ENCODE assay signal across 8 cellular contexts in genomic region chr3:99817047-99817436, GRCh38. TPM values are rescaled to one million over a fixed set of nuclear protein-coding genes. Genes with fewer than 3 reads are reported as not detected.
DNase-seq lines count a peak whose midpoint lies in the region; ATAC-seq lines count a peak whose summit lies in the region.

No MANE protein-coding gene starts in this region.

- H3K36me3 Mint-ChIP-seq in immature natural killer cell, result peaks cover 0 to 4% (median 0%) of the 10 kb centered on the region in 3 donors

- no peak for ATAC-seq in HG03521 (IDR thresholded peaks at IDR 0.05; ENCODE audit: unreplicated experiment)
- ATAC-seq in HG02610 (IDR thresholded peaks at IDR 0.05; ENCODE audit: unreplicated experiment), result no peak

- peak overlapping the region; percentile 73 to 92 for H3K9ac ChIP-seq in stomach smooth muscle (ENCODE audit: low read length in 2 of 2)

- no peaks in the 10 kb centered on the region for H3K36me3 ChIP-seq in stomach smooth muscle (ENCODE audit: control insufficient read depth in 2 of 2, insufficient read depth in 2 of 2, low read length in 2 of 2)

- H3K27ac ChIP-seq in angular gyrus (ENCODE audit: low read depth, low read length) (peak overlapping the region; percentile 22), stomach smooth muscle (ENCODE audit: low read length) (peak overlapping the region; percentile 87)

- H3K27ac Mint-ChIP-seq in immature natural killer cell, result peak overlapping the region; percentile 96 to 100 (median 99)

- H3K27me3 ChIP-seq in stomach smooth muscle (ENCODE audit: control insufficient read depth in 1 of 2, insufficient read depth in 2 of 2, low read length in 2 of 2), result no peaks in the 10 kb centered on the region

- peaks cover 25 to 28% of the 10 kb centered on the region in 2 donors for H3K4me1 Mint-ChIP-seq in immature natural killer cell

- DNase-seq in COLO668 (lab: John Stamatoyannopoulos, UW; ENCODE audit: unreplicated experiment) (peak; percentile 4), immature natural killer cell (no peak), ureter (ENCODE audit: low spot score) (no peak)
- DNase-seq in Jurkat, Clone E6-1 (ENCODE audit: low read depth, low spot score), result no peak

- H3K27me3 Mint-ChIP-seq in immature natural killer cell (ENCODE audit: low read depth in 3 of 3), result peaks cover 6 to 13% (median 12%) of the 10 kb centered on the region in 3 donors

- peak overlapping the region; percentile 71 for H3K4me3 ChIP-seq in Jurkat, Clone E6-1 (ENCODE audit: low read length)
- peak overlapping the region; percentile 76 to 94 for H3K4me3 ChIP-seq in stomach smooth muscle (ENCODE audit: low read length in 2 of 2)

- H3K9me3 ChIP-seq in stomach smooth muscle (ENCODE audit: control insufficient read depth in 2 of 2, low read length in 2 of 2), result no peaks in the 10 kb centered on the region

- no peaks in the 10 kb centered on the region for H3K9me3 Mint-ChIP-seq in immature natural killer cell

- H3K4me3 Mint-ChIP-seq in immature natural killer cell, result peak overlapping the region; percentile 94 to 100 (median 97)

- no peaks in the 10 kb centered on the region for H3K4me1 ChIP-seq in stomach smooth muscle (ENCODE audit: control insufficient read depth, insufficient read depth, low read length)

RNA-seq across cellular contexts. Expression of gene CMSS1, which starts 0.6 kb away (rescaled TPM):
- polyA plus RNA-seq in Jurkat, Clone E6-1 (2012; ENCODE audit: insufficient read depth, insufficient read length), result 198 TPM
- polyA plus RNA-seq in immature natural killer cell, result 10 to 100 TPM; 12.1 to 13.4 (median 12.8) TPM
- 41.9 TPM for total RNA-seq in ureter
